Comparison of ENCODE assay signal across 8 cellular contexts in the genomic region with DNA sequence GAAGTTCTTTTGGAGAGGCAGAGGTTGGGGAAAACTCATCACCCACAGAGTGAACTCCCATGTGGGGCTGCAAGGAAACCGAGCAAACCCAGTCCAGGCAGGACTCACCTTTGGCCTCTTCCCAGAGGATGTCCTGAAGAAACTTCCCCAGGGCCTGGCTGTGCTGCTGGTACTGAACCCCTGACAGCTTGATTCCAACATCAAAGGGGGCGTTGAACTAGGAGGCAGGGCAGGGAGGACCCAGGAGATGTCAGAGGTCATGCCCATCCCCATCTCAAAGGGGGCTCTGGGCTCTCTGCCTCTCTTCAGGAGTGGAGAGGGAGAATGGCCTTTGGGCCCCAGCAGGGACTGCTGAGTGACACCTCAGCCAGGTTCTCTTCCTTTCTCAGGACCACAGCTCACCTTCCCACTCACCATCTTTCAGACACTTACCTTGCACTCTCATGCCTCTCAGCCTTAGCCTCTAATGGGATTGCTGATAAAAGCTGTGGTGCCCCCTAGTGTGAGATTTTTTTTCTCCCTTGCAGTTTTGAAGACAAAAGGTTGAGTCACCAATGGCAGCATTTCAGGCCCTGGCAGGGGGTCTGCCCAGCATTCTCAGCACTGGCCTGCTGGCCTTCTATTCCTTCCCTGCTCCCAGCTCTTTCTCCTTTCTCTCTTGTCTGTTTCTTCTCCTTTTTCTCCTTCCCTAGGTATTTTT. TPM values are rescaled to one million over a fixed set of nuclear protein-coding genes. Genes with fewer than 3 reads are reported as not detected.
DNase-seq lines count a peak whose midpoint lies in the region; FAIRE-seq and TF ChIP-seq lines count a peak whose summit lies in the region.

No MANE protein-coding gene starts in this region.

- H3F3A ChIP-seq in smooth muscle cell (ENCODE audit: low read depth), result no peaks in the 10 kb centered on the region

- H4K91ac ChIP-seq in H9 (ENCODE audit: insufficient read length, low read depth, low read length), result no peak overlapping the region

- H3K4me2 ChIP-seq in H9 (ENCODE audit: insufficient read depth, insufficient read length, low read length), result no peak overlapping the region
- no peak overlapping the region for H3K4me2 ChIP-seq in smooth muscle cell

- H3K4me1 Mint-ChIP-seq in H9, result peaks cover 19% of the 10 kb centered on the region in 2 experiments

- no peaks in the 10 kb centered on the region for H3K79me1 ChIP-seq in H9 (ENCODE audit: insufficient read depth, low read depth, low read length, poor library complexity, severe bottlenecking)

- H3K27me3 ChIP-seq in H9 (ENCODE audit: insufficient read depth, low read length) (no peaks in the 10 kb centered on the region), small intestine (ENCODE audit: control insufficient read depth in 2 of 2, insufficient read depth in 2 of 2, low read length in 2 of 2) (no peaks in the 10 kb centered on the region), smooth muscle cell (ENCODE audit: low read depth) (no peaks in the 10 kb centered on the region)

- H3K18ac ChIP-seq in H9 (ENCODE audit: insufficient read length, low read depth, low read length), result no peak overlapping the region

- H2AK5ac ChIP-seq in H9 (ENCODE audit: insufficient read length, low read length), result no peak overlapping the region

- H3K4me1 ChIP-seq in H9 (ENCODE audit: insufficient read depth, low read length) (0 out of 2 replicates have a peak, but pooled peaks cover 1% of the 10 kb centered on the region), small intestine (ENCODE audit: control insufficient read depth in 2 of 2, insufficient read depth in 1 of 2, low read depth in 1 of 2, low read length in 1 of 2) (no peaks in the 10 kb centered on the region), smooth muscle cell (ENCODE audit: low read depth) (peaks cover 16% of the 10 kb centered on the region)

- no peaks in the 10 kb centered on the region for H4K20me1 ChIP-seq in H9 (ENCODE audit: control insufficient read depth, insufficient read depth, insufficient read length)
- peaks cover 3% of the 10 kb centered on the region for H4K20me1 ChIP-seq in smooth muscle cell (ENCODE audit: low read depth)

- no peaks in the 10 kb centered on the region for H3K27me3 Mint-ChIP-seq in H9 (ENCODE audit: low read depth)

- no peak overlapping the region for H4K5ac ChIP-seq in H9 (ENCODE audit: insufficient read length, low read depth, low read length)

- no peak overlapping the region for H2BK12ac ChIP-seq in H9 (ENCODE audit: insufficient read length, low read depth, low read length)

- H3K23ac ChIP-seq in H9 (ENCODE audit: insufficient read length, low read depth, low read length), result no peak overlapping the region

- H3K9me3 Mint-ChIP-seq in H9, result no peaks in the 10 kb centered on the region

- no peak overlapping the region for H2BK20ac ChIP-seq in H9 (ENCODE audit: low read depth, low read length, poor library complexity, severe bottlenecking)

- no peak overlapping the region for H3K4me3 Mint-ChIP-seq in H9

- H3K9me3 ChIP-seq in H9 (ENCODE audit: control insufficient read depth, low read depth, low read length) (no peaks in the 10 kb centered on the region), small intestine (ENCODE audit: control insufficient read depth, low read depth) (no peaks in the 10 kb centered on the region), smooth muscle cell (replicated peaks; ENCODE audit: low read depth) (no peaks in the 10 kb centered on the region)

- no peak overlapping the region for H2BK15ac ChIP-seq in H9 (ENCODE audit: low read depth, low read length)

- H3K36me3 ChIP-seq in small intestine (ENCODE audit: control insufficient read depth in 2 of 2, insufficient read depth in 2 of 2, low read length in 2 of 2) (peaks cover 0 to 4% of the 10 kb centered on the region in 2 donors), smooth muscle cell (ENCODE audit: low read depth) (no peaks in the 10 kb centered on the region)

- no peak for FAIRE-seq in small intestine (lab: Jason Lieb, UNC)

- H3K56ac ChIP-seq in H9 (ENCODE audit: insufficient read length, low read depth, low read length), result no peak overlapping the region

- no CpG with 5 or more reads among the region's 2 CpGs for WGBS in H9 (ENCODE audit: extremely low coverage, insufficient read length, low lambda C conversion rate)
- WGBS in small intestine, 3 donors, result 75 to 83% (median 81%) methylated on average over 2 of the region's 2 CpGs
- WGBS in smooth muscle cell (ENCODE audit: low lambda C conversion rate), result 93% methylated on average over 2 of the region's 2 CpGs

- H3K4ac ChIP-seq in H9 (ENCODE audit: low read depth, low read length), result no peak overlapping the region

- H3K27ac ChIP-seq in H9 (ENCODE audit: insufficient read length, low read depth, low read length), result no peak overlapping the region
- no peak overlapping the region for H3K27ac ChIP-seq in small intestine (ENCODE audit: low read depth in 1 of 2, low read length in 1 of 2)
- no peak overlapping the region for H3K27ac ChIP-seq in smooth muscle cell (ENCODE audit: low read depth)

- H2BK120ac ChIP-seq in H9 (ENCODE audit: low read depth, low read length, poor library complexity, severe bottlenecking), result no peak overlapping the region

- no peak overlapping the region for H3T11ph ChIP-seq in H9 (ENCODE audit: low read length)

- H3K9ac ChIP-seq in H9 (ENCODE audit: extremely low read depth, insufficient read length, low read length) (no peak overlapping the region), smooth muscle cell (ENCODE audit: low read depth) (no peak overlapping the region)

- H3K36me3 Mint-ChIP-seq in H9 (ENCODE audit: insufficient read depth in 1 of 3, low read depth in 3 of 3), result peaks cover 0 to 39% (median 13%) of the 10 kb centered on the region in 3 experiments; a peak in 6 of 7 replicates

- H3K4me3 ChIP-seq in small intestine (ENCODE audit: low read depth in 1 of 2, low read length in 2 of 2) (no peak overlapping the region), smooth muscle cell (no peak overlapping the region)

- H4K8ac ChIP-seq in H9 (replicated peaks; ENCODE audit: insufficient read length, low read depth, low read length), result no peak overlapping the region

- no peak overlapping the region for H3K14ac ChIP-seq in H9 (ENCODE audit: insufficient read depth, low read length)

- DNase-seq in AG20443 (ENCODE audit: low spot score) (peak; percentile 50), H9 (peak; percentile 67), SK-N-DZ (ENCODE audit: low spot score) (peak; percentile 62), fibroblast of peridontal ligament (ENCODE audit: extremely low read depth) (peak; percentile 51), small intestine (peak; percentile 29), smooth muscle cell (lab: John Stamatoyannopoulos, UW; ENCODE audit: unreplicated experiment) (no peak), SKM-1 (lab: John Stamatoyannopoulos, UW; ENCODE audit: unreplicated experiment) (no peak), HUDEP-2 (lab: John Stamatoyannopoulos, UW; ENCODE audit: unreplicated experiment in 76 of 76) (no peak)

- H2AFZ ChIP-seq in H9 (ENCODE audit: low read length), result no peak overlapping the region
- no peak overlapping the region for H2AFZ ChIP-seq in smooth muscle cell (ENCODE audit: low read depth)

- peak; percentile 22; the same call in 1 of the 3 replicates for TF ChIP-seq CTCF in H9 (conservative IDR thresholded peaks at IDR 0.05)
- TF ChIP-seq CTCF in smooth muscle cell (IDR thresholded peaks at IDR 0.05; ENCODE audit: borderline replicate concordance, insufficient read depth, poor library complexity, severe bottlenecking), result no peak

- no peaks in the 10 kb centered on the region for H3K79me2 ChIP-seq in H9 (ENCODE audit: insufficient read depth, low read length)
- no peaks in the 10 kb centered on the region for H3K79me2 ChIP-seq in smooth muscle cell (ENCODE audit: low read depth)

- no peaks in the 10 kb centered on the region for H3K23me2 ChIP-seq in H9 (ENCODE audit: insufficient read length, low read depth, low read length, poor library complexity, severe bottlenecking)

- H2BK5ac ChIP-seq in H9 (ENCODE audit: insufficient read length, low read length), result no peak overlapping the region

- H3K27ac Mint-ChIP-seq in H9, result peak overlapping the region in 2 of 3 experiments; percentile 15 to 80; a peak in 5 of 7 replicates

RNA-seq across cellular contexts. Expression of a gene that starts 6.0 kb away (rescaled TPM):
- total RNA-seq in H9 (2021) (1.3 TPM in 1 of 2 replicates, not detected in the other), smooth muscle cell (not detected in 2 replicates)
- not detected in 2 replicates for polyA plus RNA-seq in SK-N-DZ (2014; cell fraction: cytosol; rRNA removed)
- 2.0 TPM in 1 of 2 replicates, not detected in the other for polyA plus RNA-seq in SK-N-DZ (2014; cell fraction: nucleus; rRNA removed)
- polyA plus RNA-seq in small intestine (10 to 100 TPM; 10.8 to 21.9 (median 18.2) TPM), smooth muscle cell (0.45 and 0.76 TPM in 2 replicates)

RNA-seq across cellular contexts. Expression of a gene that starts 34.2 kb away (rescaled TPM):
- total RNA-seq in H9 (2021) (131 TPM in 2 replicates), smooth muscle cell (221 and 247 TPM in 2 replicates)
- 162 and 174 TPM in 2 replicates for polyA plus RNA-seq in SK-N-DZ (2014; cell fraction: cytosol; rRNA removed)
- polyA plus RNA-seq in SK-N-DZ (2014; cell fraction: nucleus; rRNA removed), result 140 and 149 TPM in 2 replicates
- polyA plus RNA-seq in small intestine (100 to 1,000 TPM; 179 to 349 (median 239) TPM), smooth muscle cell (400 and 476 TPM in 2 replicates)

RNA-seq across cellular contexts. Expression of a gene that starts 38.5 kb away (rescaled TPM):
- total RNA-seq in H9 (2021) (34.4 and 34.5 TPM in 2 replicates), smooth muscle cell (10.7 and 23.6 TPM in 2 replicates)
- 20.9 and 23.5 TPM in 2 replicates for polyA plus RNA-seq in SK-N-DZ (2014; cell fraction: cytosol; rRNA removed)
- polyA plus RNA-seq in SK-N-DZ (2014; cell fraction: nucleus; rRNA removed), result 11.7 and 22.3 TPM in 2 replicates
- polyA plus RNA-seq in small intestine (10 to 100 TPM; 13.8 to 19.5 (median 15.2) TPM), smooth muscle cell (3.3 and 7.2 TPM in 2 replicates)

Comparison
In these comparisons a context has a peak if more than half of its experiments do, and no peak if none do; other contexts are left out.
1. DNase-seq: peak in AG20443 (single experiment), H9 (single experiment), SK-N-DZ (single experiment), fibroblast of peridontal ligament (single experiment) and small intestine (single experiment); none in smooth muscle cell (single experiment), SKM-1 (single experiment) and HUDEP-2 (0 of 76).